ENCODE assay signal across 29 cellular contexts in genomic region chr9:36933676-36934215, GRCh38.
DNase-seq lines count a peak whose midpoint lies in the region; ATAC-seq, FAIRE-seq and TF ChIP-seq lines count a peak whose summit lies in the region.
"Had no signal": no experiment of that assay in that cellular context is flagged by ENCODE, and none has a peak within 500 bp of the region (broad histone marks: within the 10 kb centered on the region; RNA-seq: fewer than 3 reads in every experiment).

No MANE protein-coding gene starts in this region.

- no peak for TF ChIP-seq POLR2A in stomach (IDR thresholded peaks at IDR 0.05)

- ATAC-seq in GM18907 (IDR thresholded peaks at IDR 0.05; ENCODE audit: unreplicated experiment) = no peak
- ATAC-seq: GM12878 had no signal

- no peaks in the 10 kb centered on the region for H3K4me1 ChIP-seq in stomach

- H3K27ac Mint-ChIP-seq in IgD-negative memory B cell = peak overlapping the region in 2 of 3 donors; percentile 88 to 93
- H3K27ac Mint-ChIP-seq in nephron progenitor cell = peak overlapping the region; percentile 59
- H3K27ac Mint-ChIP-seq: CD14-positive monocyte; CD8-positive, alpha-beta memory T cell had no signal

- H3K27ac ChIP-seq in coronary artery (no peak overlapping the region), stomach (no peak overlapping the region)
- H3K27ac ChIP-seq: HL-60, SK-N-MC had no signal

- no peak for FAIRE-seq in GM19239 (lab: Jason Lieb, UNC)
- FAIRE-seq: GM12878, H54, RCC 7860 had no signal

- peak overlapping the region in 1 of 4 donors; percentile 13 for H3K4me3 Mint-ChIP-seq in IgD-negative memory B cell
- H3K4me3 Mint-ChIP-seq in nephron progenitor cell = no peak overlapping the region
- H3K4me3 Mint-ChIP-seq: CD14-positive monocyte; CD8-positive, alpha-beta memory T cell had no signal

- H3K36me3 Mint-ChIP-seq in IgD-negative memory B cell (peaks cover 19% of the 10 kb centered on the region), nephron progenitor cell (ENCODE audit: low read depth) (no peaks in the 10 kb centered on the region)
- H3K36me3 Mint-ChIP-seq: CD14-positive monocyte had no signal

- H3K4me1 Mint-ChIP-seq in IgD-negative memory B cell (peaks cover 50 to 64% (median 57%) of the 10 kb centered on the region in 3 donors), nephron progenitor cell (peaks cover 19% of the 10 kb centered on the region)
- H3K4me1 Mint-ChIP-seq: CD14-positive monocyte; CD8-positive, alpha-beta memory T cell had no signal

- DNase-seq in coronary artery (ENCODE audit: low spot score) (peak; percentile 38), nephron progenitor cell (no peak), stomach (peak; percentile 1), NCI-H345 treated with DMSO at 0.1 percent for 48 hours (lab: John Stamatoyannopoulos, UW; ENCODE audit: unreplicated experiment) (no peak), GM19239 (ENCODE audit: insufficient read length, low spot score) (no peak)
- DNase-seq: BE2C; CD8-positive, alpha-beta memory T cell; DMS 273 treated with DMSO at 0.1 percent for 48 hours; DMS79; EL; GDM1; Karpas-422; NCI-H1092; NCI-H1436; NCI-H187; NCI-H2081 treated with DMSO at 0.1 percent for 48 hours; NCI-H2171; NCI-H226; NCI-H524; NCI-H748 treated with DMSO at 0.1 percent for 48 hours; SIG-M5 had no signal

- WGBS in stomach, 5 donors = 72 to 81% (median 77%) methylated on average over 4 to 6 of the region's 6 CpGs

- H3K27me3 Mint-ChIP-seq in IgD-negative memory B cell = no peaks in the 10 kb centered on the region
- H3K27me3 Mint-ChIP-seq in nephron progenitor cell (ENCODE audit: low read depth, poor library complexity) = peaks cover 42% of the 10 kb centered on the region

- no peak overlapping the region for H3K4me3 ChIP-seq in coronary artery
- H3K4me3 ChIP-seq in stomach = no peak overlapping the region
- H3K4me3 ChIP-seq: GM12878, SK-N-MC had no signal

- TF ChIP-seq CTCF in coronary artery (IDR thresholded peaks at IDR 0.05) = no peak
- TF ChIP-seq CTCF in nephron progenitor cell (IDR thresholded peaks at IDR 0.05) = no peak
- TF ChIP-seq CTCF in stomach (IDR thresholded peaks at IDR 0.05) = no peak

- H3K9me3 Mint-ChIP-seq in IgD-negative memory B cell = peaks cover 0 to 3% (median 0%) of the 10 kb centered on the region in 3 donors
- H3K9me3 Mint-ChIP-seq in nephron progenitor cell = peaks cover 9% of the 10 kb centered on the region

- peaks cover 0 to 17% (median 0%) of the 10 kb centered on the region in 3 donors for H3K27me3 ChIP-seq in stomach
- H3K27me3 ChIP-seq: BE2C had no signal

- TF ChIP-seq EP300 in stomach (IDR thresholded peaks at IDR 0.05) = no peak

- intact Hi-C loops in stomach (cut with DNase I; ENCODE audit: low total_unique reads) = no loop called here

- H3K9me3 ChIP-seq in stomach = peaks cover 0 to 10% (median 0%) of the 10 kb centered on the region in 4 donors

- no peaks in the 10 kb centered on the region for H3K36me3 ChIP-seq in stomach

Comparison
In these comparisons a context has a peak if more than half of its experiments do, and no peak if none do; other contexts are left out.
1. DNase-seq: peak in coronary artery (single experiment) and stomach (single experiment); none in nephron progenitor cell (single experiment), NCI-H345 treated with DMSO at 0.1 percent for 48 hours (single experiment) and GM19239 (single experiment).